In genomic region chr12:47990351-47991105, GRCh38 we compare ENCODE assay signal across 8 cellular contexts. TPM values are rescaled to one million over a fixed set of nuclear protein-coding genes. Genes with fewer than 3 reads are reported as not detected.
A peak's percentile ranks its signal among the peaks of the same experiment; 100 is the strongest.
DNase-seq lines count a peak whose midpoint lies in the region; ATAC-seq and TF ChIP-seq lines count a peak whose summit lies in the region.

No MANE protein-coding gene starts in this region.

- H2AFZ ChIP-seq in Loucy (ENCODE audit: low read length): no peak overlapping the region

- peak overlapping the region; percentile 49 for H3K4me2 ChIP-seq in Loucy (ENCODE audit: low read depth, low read length, poor library complexity, severe bottlenecking)

- peak overlapping the region; percentile 43 for H3K27ac Mint-ChIP-seq in activated naive CD4-positive, alpha-beta T cell treated with anti-CD3 and anti-CD28 coated beads for 36 hours

- no peaks in the 10 kb centered on the region for H3F3A ChIP-seq in Loucy (ENCODE audit: low read depth)

- H3K4me1 Mint-ChIP-seq in activated naive CD4-positive, alpha-beta T cell treated with anti-CD3 and anti-CD28 coated beads for 36 hours (ENCODE audit: low read depth): peaks cover 21% of the 10 kb centered on the region

- peak; percentile 95 for ATAC-seq in GM21619 (IDR thresholded peaks at IDR 0.05; ENCODE audit: unreplicated experiment)
- ATAC-seq in Right ventricle myocardium superior (ENCODE audit: poor library complexity): no peak

- H3K4me3 ChIP-seq in GM12865 (ENCODE audit: low read depth, low read length): no peak overlapping the region
- H3K4me3 ChIP-seq in Loucy (ENCODE audit: low read length, poor library complexity, severe bottlenecking): peak overlapping the region; percentile 7

- intact Hi-C loops in activated naive CD4-positive, alpha-beta T cell treated with anti-CD3 and anti-CD28 coated beads for 36 hours (cut with micrococcal nuclease): loop anchor here (1.0 kb wide), 1 partner anchor 27 kb away; the partner anchor contains the start of gene TMEM106C
- intact Hi-C loops in Right ventricle myocardium superior (cut with DNase I): no loop called here

- no peaks in the 10 kb centered on the region for H3K9me3 Mint-ChIP-seq in activated naive CD4-positive, alpha-beta T cell treated with anti-CD3 and anti-CD28 coated beads for 36 hours

- no peak overlapping the region for H3K4me3 Mint-ChIP-seq in activated naive CD4-positive, alpha-beta T cell treated with anti-CD3 and anti-CD28 coated beads for 36 hours

- H4K20me1 ChIP-seq in Loucy (ENCODE audit: insufficient read depth, low read length, poor library complexity, severe bottlenecking): no peaks in the 10 kb centered on the region

- no peaks in the 10 kb centered on the region for H3K9me3 ChIP-seq in Loucy (ENCODE audit: insufficient read depth, low read depth, low read length)

- peak; percentile 82 for DNase-seq in GM12865 (ENCODE audit: low read depth)
- DNase-seq in activated naive CD4-positive, alpha-beta T cell treated with anti-CD3 and anti-CD28 coated beads for 36 hours: peak; percentile 80
- peak; percentile 44 to 46 for DNase-seq in stimulated activated CD8-positive, alpha-beta memory T cell treated with anti-CD3 and anti-CD28 coated beads, Interleukin-15, amount 100 ng/mL, for 48 hours (ENCODE audit: low read depth in 2 of 2)
- DNase-seq in Right ventricle myocardium superior: no peak
- no peak for DNase-seq in epidermal melanocyte (ENCODE audit: insufficient read length, low spot score)
- no peak for DNase-seq in foreskin melanocyte

- no peaks in the 10 kb centered on the region for H3K79me2 ChIP-seq in Loucy (ENCODE audit: insufficient read depth, low read length)

- H3K9me2 ChIP-seq in Loucy (replicated peaks; ENCODE audit: low read depth, low read length): no peaks in the 10 kb centered on the region

- TF ChIP-seq CTCF in GM12865 (IDR thresholded peaks at IDR 0.05; ENCODE audit: insufficient read depth, low read depth, low read length, missing control alignments): no peak
- no peak for TF ChIP-seq CTCF in Loucy (conservative IDR thresholded peaks at IDR 0.05; ENCODE audit: low read length)

- peaks cover 27% of the 10 kb centered on the region for H3K4me1 ChIP-seq in Loucy (ENCODE audit: insufficient read depth, low read length, poor library complexity, severe bottlenecking)

- H3K36me3 Mint-ChIP-seq in activated naive CD4-positive, alpha-beta T cell treated with anti-CD3 and anti-CD28 coated beads for 36 hours (ENCODE audit: low read depth): no peaks in the 10 kb centered on the region

- CTCF ChIA-PET in activated naive CD4-positive, alpha-beta T cell treated with anti-CD3 and anti-CD28 coated beads for 36 hours (lab: Charles Lee): interaction anchor here (0.8 to 1.3 kb wide), 2 partner anchors 16 to 209 kb away, joined by 3 read pairs; no protein-coding TSS in a partner anchor

- H3K27me3 ChIP-seq in Loucy (ENCODE audit: insufficient read depth, low read length, poor library complexity, severe bottlenecking): no peaks in the 10 kb centered on the region

- peaks cover 51% of the 10 kb centered on the region; the same call in 1 of the 2 replicates for H3K36me3 ChIP-seq in Loucy (ENCODE audit: insufficient read depth, low read length)

- peak overlapping the region; percentile 34 for H3K9ac ChIP-seq in Loucy (ENCODE audit: low read depth, low read length, poor library complexity, severe bottlenecking)

- H3K27me3 Mint-ChIP-seq in activated naive CD4-positive, alpha-beta T cell treated with anti-CD3 and anti-CD28 coated beads for 36 hours (ENCODE audit: low read depth): peaks cover 13% of the 10 kb centered on the region

RNA-seq across cellular contexts. Expression of gene COL2A1, which starts 13.7 kb away (rescaled TPM):
- total RNA-seq in activated naive CD4-positive, alpha-beta T cell treated with anti-CD3 and anti-CD28 coated beads for 36 hours: not detected
- total RNA-seq in Right ventricle myocardium superior: not detected

RNA-seq across cellular contexts. Expression of gene TMEM106C, which starts 27.1 kb away (rescaled TPM):
- 100 to 1,000 TPM; 226 to 247 TPM for total RNA-seq in activated naive CD4-positive, alpha-beta T cell treated with anti-CD3 and anti-CD28 coated beads for 36 hours
- total RNA-seq in Right ventricle myocardium superior: 42.5 TPM

Comparison
In these comparisons a context has a peak if more than half of its experiments do, and no peak if none do; other contexts are left out.
1. DNase-seq: peak in GM12865 (single experiment), activated naive CD4-positive, alpha-beta T cell treated with anti-CD3 and anti-CD28 coated beads for 36 hours (single experiment) and stimulated activated CD8-positive, alpha-beta memory T cell treated with anti-CD3 and anti-CD28 coated beads, Interleukin-15, amount 100 ng/mL, for 48 hours (2 of 2); none in Right ventricle myocardium superior (single experiment), epidermal melanocyte (single experiment) and foreskin melanocyte (single experiment).